In genomic region chr16:2882460-2883026, GRCh38 we compare ENCODE assay signal across 8 cellular contexts. TPM values are rescaled to one million over a fixed set of nuclear protein-coding genes. Genes with fewer than 3 reads are reported as not detected.
DNase-seq lines count a peak whose midpoint lies in the region; ATAC-seq, FAIRE-seq and TF ChIP-seq lines count a peak whose summit lies in the region.

No MANE protein-coding gene starts in this region.

- H3K4me3 ChIP-seq in BLaER1 (peak overlapping the region; percentile 88), HepG2 (replicated peaks in 1 of 3; ENCODE audit: insufficient read depth in 1 of 3, low read depth in 2 of 3, low read length in 3 of 3) (peak overlapping the region; percentile 78 to 95 (median 94))

- TF ChIP-seq POLR2A in HepG2 (IDR thresholded peaks at IDR 0.05; ENCODE audit: insufficient read depth in 1 of 2, low read depth in 2 of 2, low read length in 2 of 2): peak in 1 of 2 experiments; percentile 70; a peak in 3 of 4 replicates

- no peak for TF ChIP-seq RAD21 in HepG2 (CRISPR knock-in tag; IDR thresholded peaks at IDR 0.05)

- no peaks in the 10 kb centered on the region for H3K27me3 Mint-ChIP-seq in activated CD4-positive, alpha-beta T cell treated with anti-CD3 and anti-CD28 coated beads, Interleukin-2, amount 10 ng/mL, durations not matched to agents 24 days and 14 days

- peak overlapping the region; percentile 66 for H2AFZ ChIP-seq in HepG2 (ENCODE audit: low read length)

- no peak for TF ChIP-seq CTCF in HepG2 (CRISPR knock-in tag; IDR thresholded peaks at IDR 0.05)

- peak overlapping the region; percentile 95 for H3K27ac Mint-ChIP-seq in activated CD4-positive, alpha-beta T cell treated with anti-CD3 and anti-CD28 coated beads, Interleukin-2, amount 10 ng/mL, durations not matched to agents 24 days and 14 days

- no peaks in the 10 kb centered on the region for H3K36me3 Mint-ChIP-seq in activated CD4-positive, alpha-beta T cell treated with anti-CD3 and anti-CD28 coated beads, Interleukin-2, amount 10 ng/mL, durations not matched to agents 24 days and 14 days (ENCODE audit: low read depth)

- peak; percentile 83 for ATAC-seq in GM19328 (IDR thresholded peaks at IDR 0.05; ENCODE audit: unreplicated experiment)
- peak; percentile 62 for ATAC-seq in HG03469 (IDR thresholded peaks at IDR 0.05; ENCODE audit: unreplicated experiment)
- ATAC-seq in HepG2: peak; percentile 96

- WGBS in HepG2 (ENCODE audit: low lambda C conversion rate): 0% methylated on average over 21 of the region's 34 CpGs

- POLR2A ChIA-PET in HepG2 (lab: Yijun Ruan, JAX): interaction anchor here (0.5 to 3.4 kb wide), 17 partner anchors 8 to 200 kb away, joined by 3 to 96 read pairs (median 6); partner anchors contain the start of genes FLYWCH1, KCTD5, SRRM2 and ZG16B

- H4K20me1 ChIP-seq in BLaER1: no peaks in the 10 kb centered on the region
- no peaks in the 10 kb centered on the region for H4K20me1 ChIP-seq in HepG2 (ENCODE audit: insufficient read depth, low read length)

- H3K4me2 ChIP-seq in BLaER1 (peak overlapping the region; percentile 80), HepG2 (ENCODE audit: low read depth, low read length) (peak overlapping the region; percentile 79)

- H3K9me3 Mint-ChIP-seq in activated CD4-positive, alpha-beta T cell treated with anti-CD3 and anti-CD28 coated beads, Interleukin-2, amount 10 ng/mL, durations not matched to agents 24 days and 14 days: no peaks in the 10 kb centered on the region

- in situ Hi-C loops in HepG2 (cut with HindIII; ENCODE audit: extremely low pct_ligation_motif_present, low pct_unique_long_range_greater_than_20kb): no loop called here

- H3K9ac ChIP-seq in BLaER1 (peak overlapping the region; percentile 95), HepG2 (ENCODE audit: insufficient read depth, low read depth, low read length) (peak overlapping the region; percentile 63)

- intact Hi-C loops in activated CD4-positive, alpha-beta T cell treated with anti-CD3 and anti-CD28 coated beads, Interleukin-2, amount 10 ng/mL, durations not matched to agents 24 days and 14 days (cut with micrococcal nuclease): loop anchor here (1.0 to 5.0 kb wide), 2 partner anchors 23 to 80 kb away; partner anchors contain the start of gene KREMEN2
- intact Hi-C loops in HepG2 (cut with micrococcal nuclease; ENCODE audit: unreplicated experiment): loop anchor here (2.0 kb wide), 1 partner anchor 22 kb away; no protein-coding TSS in a partner anchor

- H3K27ac ChIP-seq in BLaER1 (no peak overlapping the region), HepG2 (ENCODE audit: extremely low read length, insufficient read depth, low read length) (peak overlapping the region; percentile 76)

- peaks cover 11% of the 10 kb centered on the region for H3K4me1 Mint-ChIP-seq in activated CD4-positive, alpha-beta T cell treated with anti-CD3 and anti-CD28 coated beads, Interleukin-2, amount 10 ng/mL, durations not matched to agents 24 days and 14 days

- no peak for TF ChIP-seq EP300 in HepG2 (IDR thresholded peaks at IDR 0.05; ENCODE audit: low read depth in 2 of 2, low read length in 2 of 2)
- no peak for TF ChIP-seq EP300 in HepG2 (CRISPR knock-in tag; IDR thresholded peaks at IDR 0.05; ENCODE audit: borderline replicate concordance)

- H3K4me1 ChIP-seq in BLaER1 (peaks cover 16% of the 10 kb centered on the region), HepG2 (ENCODE audit: insufficient read depth, low read length) (peaks cover 9% of the 10 kb centered on the region)

- peaks cover 20% of the 10 kb centered on the region for H3K9me3 ChIP-seq in BLaER1
- H3K9me3 ChIP-seq in HepG2 (ENCODE audit: low read length): no peaks in the 10 kb centered on the region

- H3K36me3 ChIP-seq in BLaER1 (no peaks in the 10 kb centered on the region), HepG2 (replicated peaks in 1 of 2; ENCODE audit: control insufficient read depth in 1 of 2, insufficient read depth in 2 of 2, low read length in 2 of 2) (no peaks in the 10 kb centered on the region)

- peak overlapping the region; percentile 94 for H3K4me3 Mint-ChIP-seq in activated CD4-positive, alpha-beta T cell treated with anti-CD3 and anti-CD28 coated beads, Interleukin-2, amount 10 ng/mL, durations not matched to agents 24 days and 14 days

- peaks cover 8% of the 10 kb centered on the region for H3K79me2 ChIP-seq in HepG2 (ENCODE audit: insufficient read depth, low read length)

- peak; percentile 96 for FAIRE-seq in HepG2 (lab: Jason Lieb, UNC)

- DNase-seq in NCI-H526 (lab: John Stamatoyannopoulos, UW) (peak; percentile 94 to 96), dermis microvascular lymphatic vessel endothelial cell (ENCODE audit: low read depth in 2 of 2) (peak; percentile 97 to 99), HepG2 (ENCODE audit: low spot score) (peak; percentile 96)
- peak; percentile 98 for DNase-seq in activated CD4-positive, alpha-beta T cell treated with anti-CD3 and anti-CD28 coated beads, Interleukin-2, amount 10 ng/mL, durations not matched to agents 24 days and 14 days
- peak; percentile 90 for DNase-seq in stimulated activated CD4-positive, alpha-beta T cell treated with anti-CD3 and anti-CD28 coated beads, Interleukin-4, amount 100 ng/mL, for 1 hour

- BruUV-seq in HepG2 (replicated peaks; lab: Mats Ljungman, UMichigan): no TSS peak

- H3K27me3 ChIP-seq in BLaER1: no peaks in the 10 kb centered on the region
- no peaks in the 10 kb centered on the region for H3K27me3 ChIP-seq in HepG2 (ENCODE audit: control insufficient read depth in 1 of 2, insufficient read depth in 2 of 2, low read length in 2 of 2)

- CTCF ChIA-PET in HepG2 (lab: Yijun Ruan, JAX; ENCODE audit: low intra/inter-chr PET ratio, low total read pairs): interaction anchor here (1.1 kb wide), 1 partner anchor 25 kb away, joined by 3 read pairs; no protein-coding TSS in a partner anchor

RNA-seq across cellular contexts. Expression of gene FLYWCH2, which starts 0.5 kb away (rescaled TPM):
- 21.2 and 22.2 TPM in 2 replicates for total RNA-seq in activated CD4-positive, alpha-beta T cell treated with anti-CD3 and anti-CD28 coated beads, Interleukin-2, amount 10 ng/mL, durations not matched to agents 24 days and 14 days
- total RNA-seq in dermis microvascular lymphatic vessel endothelial cell: 31.5 and 33.1 TPM in 2 replicates
- 19.8 and 20.2 TPM in 2 replicates for total RNA-seq in HepG2 (2016; rRNA removed; fragmentation: Illumina TruSeq; extraction: Trizol)
- total RNA-seq in HepG2 (2016; cell fraction: cytosol; rRNA removed; fragmentation: Illumina TruSeq; extraction: Trizol; ENCODE audit: low read depth): 13.2 and 27.5 TPM in 2 replicates
- 17.6 and 22.1 TPM in 2 replicates for total RNA-seq in HepG2 (2016; cell fraction: insoluble cytoplasmic fraction; rRNA removed; fragmentation: Illumina TruSeq; extraction: Trizol)
- total RNA-seq in HepG2 (2016; cell fraction: membrane; rRNA removed; fragmentation: Illumina TruSeq; extraction: Trizol): 15.1 and 28.9 TPM in 2 replicates
- total RNA-seq in HepG2 (2016; cell fraction: nucleus; rRNA removed; fragmentation: Illumina TruSeq; extraction: Trizol): 7.3 and 8.3 TPM in 2 replicates
- polyA plus RNA-seq in HepG2 (2011; rRNA removed): 16.9 and 17.3 TPM in 2 replicates
- 20.3 and 34.0 TPM in 2 replicates for polyA plus RNA-seq in HepG2 (2011; cell fraction: cytosol; rRNA removed)
- polyA plus RNA-seq in HepG2 (2011; cell fraction: nucleus; rRNA removed): 18.3 and 20.0 TPM in 2 replicates
- polyA plus RNA-seq in HepG2 (2012): 10.2 and 14.8 TPM in 2 replicates
- 15.2 and 26.7 TPM in 2 replicates for polyA plus RNA-seq in HepG2 (2016; cell fraction: cytosol; fragmentation: Illumina TruSeq; extraction: Trizol; ENCODE audit: low read depth)
- polyA plus RNA-seq in HepG2 (2016; cell fraction: insoluble cytoplasmic fraction; fragmentation: Illumina TruSeq; extraction: Trizol; ENCODE audit: low read depth): 21.6 and 24.2 TPM in 2 replicates
- 15.5 and 29.2 TPM in 2 replicates for polyA plus RNA-seq in HepG2 (2016; cell fraction: membrane; fragmentation: Illumina TruSeq; extraction: Trizol; ENCODE audit: low read depth)
- polyA plus RNA-seq in HepG2 (2016; cell fraction: nucleus; fragmentation: Illumina TruSeq; extraction: Trizol; ENCODE audit: insufficient read depth, low read depth): 16.2 and 16.3 TPM in 2 replicates
- polyA minus RNA-seq in HepG2 (2011; rRNA and poly(A)+ RNA removed; ENCODE audit: low replicate concordance): 9.8 and 35.9 TPM in 2 replicates
- 10.9 and 11.7 TPM in 2 replicates for polyA minus RNA-seq in HepG2 (2011; cell fraction: cytosol; rRNA and poly(A)+ RNA removed)
- 4.0 and 4.9 TPM in 2 replicates for polyA minus RNA-seq in HepG2 (2011; cell fraction: nucleus; rRNA and poly(A)+ RNA removed)

RNA-seq across cellular contexts. Expression of gene PRSS22, which starts 24.6 kb away (rescaled TPM):
- total RNA-seq in activated CD4-positive, alpha-beta T cell treated with anti-CD3 and anti-CD28 coated beads, Interleukin-2, amount 10 ng/mL, durations not matched to agents 24 days and 14 days: not detected in 2 replicates
- total RNA-seq in dermis microvascular lymphatic vessel endothelial cell (not detected in 2 replicates), HepG2 (2016; rRNA removed; fragmentation: Illumina TruSeq; extraction: Trizol) (0.24 TPM in 1 of 2 replicates, not detected in the other)
- not detected in 2 replicates for total RNA-seq in HepG2 (2016; cell fraction: cytosol; rRNA removed; fragmentation: Illumina TruSeq; extraction: Trizol; ENCODE audit: low read depth)
- 0.15 TPM in 1 of 2 replicates, not detected in the other for total RNA-seq in HepG2 (2016; cell fraction: insoluble cytoplasmic fraction; rRNA removed; fragmentation: Illumina TruSeq; extraction: Trizol)
- total RNA-seq in HepG2 (2016; cell fraction: membrane; rRNA removed; fragmentation: Illumina TruSeq; extraction: Trizol): not detected in 2 replicates
- not detected in 2 replicates for total RNA-seq in HepG2 (2016; cell fraction: nucleus; rRNA removed; fragmentation: Illumina TruSeq; extraction: Trizol)
- 0.24 and 0.32 TPM in 2 replicates for polyA plus RNA-seq in HepG2 (2011; rRNA removed)
- polyA plus RNA-seq in HepG2 (2011; cell fraction: cytosol; rRNA removed): 0.26 and 0.27 TPM in 2 replicates
- 0.87 and 0.88 TPM in 2 replicates for polyA plus RNA-seq in HepG2 (2011; cell fraction: nucleus; rRNA removed)
- not detected in 2 replicates for polyA plus RNA-seq in HepG2 (2012)
- polyA plus RNA-seq in HepG2 (2016; cell fraction: cytosol; fragmentation: Illumina TruSeq; extraction: Trizol; ENCODE audit: low read depth): not detected in 2 replicates
- polyA plus RNA-seq in HepG2 (2016; cell fraction: insoluble cytoplasmic fraction; fragmentation: Illumina TruSeq; extraction: Trizol; ENCODE audit: low read depth): not detected in 2 replicates
- polyA plus RNA-seq in HepG2 (2016; cell fraction: membrane; fragmentation: Illumina TruSeq; extraction: Trizol; ENCODE audit: low read depth): not detected in 2 replicates
- polyA plus RNA-seq in HepG2 (2016; cell fraction: nucleus; fragmentation: Illumina TruSeq; extraction: Trizol; ENCODE audit: insufficient read depth, low read depth): 0.57 TPM in 1 of 2 replicates, not detected in the other
- 0.42 and 1.0 TPM in 2 replicates for polyA minus RNA-seq in HepG2 (2011; rRNA and poly(A)+ RNA removed; ENCODE audit: low replicate concordance)
- polyA minus RNA-seq in HepG2 (2011; cell fraction: cytosol; rRNA and poly(A)+ RNA removed): not detected in 2 replicates
- not detected in 2 replicates for polyA minus RNA-seq in HepG2 (2011; cell fraction: nucleus; rRNA and poly(A)+ RNA removed)

RNA-seq across cellular contexts. Expression of gene FLYWCH1, which starts 29.2 kb away (rescaled TPM):
- total RNA-seq in activated CD4-positive, alpha-beta T cell treated with anti-CD3 and anti-CD28 coated beads, Interleukin-2, amount 10 ng/mL, durations not matched to agents 24 days and 14 days: 63.9 and 64.5 TPM in 2 replicates
- total RNA-seq in dermis microvascular lymphatic vessel endothelial cell (19.0 and 26.6 TPM in 2 replicates), HepG2 (2016; rRNA removed; fragmentation: Illumina TruSeq; extraction: Trizol) (9.9 and 12.4 TPM in 2 replicates)
- total RNA-seq in HepG2 (2016; cell fraction: cytosol; rRNA removed; fragmentation: Illumina TruSeq; extraction: Trizol; ENCODE audit: low read depth): 2.1 and 2.4 TPM in 2 replicates
- total RNA-seq in HepG2 (2016; cell fraction: insoluble cytoplasmic fraction; rRNA removed; fragmentation: Illumina TruSeq; extraction: Trizol): 7.4 and 12.0 TPM in 2 replicates
- total RNA-seq in HepG2 (2016; cell fraction: membrane; rRNA removed; fragmentation: Illumina TruSeq; extraction: Trizol): 5.7 and 6.7 TPM in 2 replicates
- 7.5 and 8.9 TPM in 2 replicates for total RNA-seq in HepG2 (2016; cell fraction: nucleus; rRNA removed; fragmentation: Illumina TruSeq; extraction: Trizol)
- 7.3 and 11.3 TPM in 2 replicates for polyA plus RNA-seq in HepG2 (2011; rRNA removed)
- polyA plus RNA-seq in HepG2 (2011; cell fraction: cytosol; rRNA removed): 7.4 and 13.0 TPM in 2 replicates
- 19.4 and 20.7 TPM in 2 replicates for polyA plus RNA-seq in HepG2 (2011; cell fraction: nucleus; rRNA removed)
- polyA plus RNA-seq in HepG2 (2012): 4.8 and 9.8 TPM in 2 replicates
- 1.4 and 1.7 TPM in 2 replicates for polyA plus RNA-seq in HepG2 (2016; cell fraction: cytosol; fragmentation: Illumina TruSeq; extraction: Trizol; ENCODE audit: low read depth)
- 9.4 and 11.6 TPM in 2 replicates for polyA plus RNA-seq in HepG2 (2016; cell fraction: insoluble cytoplasmic fraction; fragmentation: Illumina TruSeq; extraction: Trizol; ENCODE audit: low read depth)
- polyA plus RNA-seq in HepG2 (2016; cell fraction: membrane; fragmentation: Illumina TruSeq; extraction: Trizol; ENCODE audit: low read depth): 5.2 and 5.3 TPM in 2 replicates
- 18.2 and 22.5 TPM in 2 replicates for polyA plus RNA-seq in HepG2 (2016; cell fraction: nucleus; fragmentation: Illumina TruSeq; extraction: Trizol; ENCODE audit: insufficient read depth, low read depth)
- 19.9 and 35.0 TPM in 2 replicates for polyA minus RNA-seq in HepG2 (2011; rRNA and poly(A)+ RNA removed; ENCODE audit: low replicate concordance)
- polyA minus RNA-seq in HepG2 (2011; cell fraction: cytosol; rRNA and poly(A)+ RNA removed): 6.9 and 10.6 TPM in 2 replicates
- polyA minus RNA-seq in HepG2 (2011; cell fraction: nucleus; rRNA and poly(A)+ RNA removed): 6.5 and 7.6 TPM in 2 replicates

RNA-seq across cellular contexts. Expression of gene ZG16B, which starts 52.4 kb away (rescaled TPM):
- 9.3 and 11.0 TPM in 2 replicates for total RNA-seq in activated CD4-positive, alpha-beta T cell treated with anti-CD3 and anti-CD28 coated beads, Interleukin-2, amount 10 ng/mL, durations not matched to agents 24 days and 14 days
- total RNA-seq in dermis microvascular lymphatic vessel endothelial cell: 0.13 TPM in 1 of 2 replicates, not detected in the other
- 1.5 and 1.8 TPM in 2 replicates for total RNA-seq in HepG2 (2016; rRNA removed; fragmentation: Illumina TruSeq; extraction: Trizol)
- 0.97 and 1.4 TPM in 2 replicates for total RNA-seq in HepG2 (2016; cell fraction: cytosol; rRNA removed; fragmentation: Illumina TruSeq; extraction: Trizol; ENCODE audit: low read depth)
- total RNA-seq in HepG2 (2016; cell fraction: insoluble cytoplasmic fraction; rRNA removed; fragmentation: Illumina TruSeq; extraction: Trizol): 0.97 and 1.7 TPM in 2 replicates
- total RNA-seq in HepG2 (2016; cell fraction: membrane; rRNA removed; fragmentation: Illumina TruSeq; extraction: Trizol): 2.0 and 2.2 TPM in 2 replicates
- total RNA-seq in HepG2 (2016; cell fraction: nucleus; rRNA removed; fragmentation: Illumina TruSeq; extraction: Trizol): 1.4 and 1.9 TPM in 2 replicates
- 11.3 and 14.3 TPM in 2 replicates for polyA plus RNA-seq in HepG2 (2011; rRNA removed)
- 12.2 and 13.9 TPM in 2 replicates for polyA plus RNA-seq in HepG2 (2011; cell fraction: cytosol; rRNA removed)
- 8.9 and 18.3 TPM in 2 replicates for polyA plus RNA-seq in HepG2 (2011; cell fraction: nucleus; rRNA removed)
- polyA plus RNA-seq in HepG2 (2012): 13.3 and 13.8 TPM in 2 replicates
- 1.0 and 1.1 TPM in 2 replicates for polyA plus RNA-seq in HepG2 (2016; cell fraction: cytosol; fragmentation: Illumina TruSeq; extraction: Trizol; ENCODE audit: low read depth)
- 0.84 and 1.1 TPM in 2 replicates for polyA plus RNA-seq in HepG2 (2016; cell fraction: insoluble cytoplasmic fraction; fragmentation: Illumina TruSeq; extraction: Trizol; ENCODE audit: low read depth)
- 1.4 TPM in 2 replicates for polyA plus RNA-seq in HepG2 (2016; cell fraction: membrane; fragmentation: Illumina TruSeq; extraction: Trizol; ENCODE audit: low read depth)
- 2.4 and 4.4 TPM in 2 replicates for polyA plus RNA-seq in HepG2 (2016; cell fraction: nucleus; fragmentation: Illumina TruSeq; extraction: Trizol; ENCODE audit: insufficient read depth, low read depth)
- 4.8 and 6.8 TPM in 2 replicates for polyA minus RNA-seq in HepG2 (2011; rRNA and poly(A)+ RNA removed; ENCODE audit: low replicate concordance)
- 2.6 and 3.3 TPM in 2 replicates for polyA minus RNA-seq in HepG2 (2011; cell fraction: cytosol; rRNA and poly(A)+ RNA removed)
- polyA minus RNA-seq in HepG2 (2011; cell fraction: nucleus; rRNA and poly(A)+ RNA removed): 5.4 and 9.0 TPM in 2 replicates
